In genomic region chr13:19587635-19588300, GRCh38 we compare ENCODE assay signal across 9 cellular contexts. TPM values are rescaled to one million over a fixed set of nuclear protein-coding genes. Genes with fewer than 3 reads are reported as not detected.
DNase-seq lines count a peak whose midpoint lies in the region; ATAC-seq, FAIRE-seq and TF ChIP-seq lines count a peak whose summit lies in the region.
"Had no signal": no experiment of that assay in that cellular context is flagged by ENCODE, and none has a peak within 500 bp of the region (broad histone marks: within the 10 kb centered on the region; RNA-seq: fewer than 3 reads in every experiment).

No MANE protein-coding gene starts in this region.

- H3K9ac ChIP-seq in mesendoderm (ENCODE audit: low read length) = no peak overlapping the region

- H3K4me3 ChIP-seq in cardiac fibroblast (replicated peaks in 1 of 2; ENCODE audit: low read depth in 2 of 2, low read length in 2 of 2) (no peak overlapping the region), mesendoderm (ENCODE audit: low read length) (no peak overlapping the region)

- no peak overlapping the region for H3K27ac ChIP-seq in mesendoderm (ENCODE audit: low read depth, low read length)
- H3K27ac ChIP-seq: upper lobe of left lung had no signal

- no peaks in the 10 kb centered on the region for H3K4me1 ChIP-seq in mesendoderm (ENCODE audit: control insufficient read depth, low read depth, low read length)

- WGBS in mesendoderm (ENCODE audit: extremely low coverage, insufficient coverage, low lambda C conversion rate) = no CpG with 5 or more reads among the region's 9 CpGs

- DNase-seq in NCI-H446 (lab: John Stamatoyannopoulos, UW) = peak; percentile 24 to 55
- no peak for DNase-seq in NCI-H446 treated with DMSO at 0.1 percent for 48 hours (lab: John Stamatoyannopoulos, UW)
- peak; percentile 17 for DNase-seq in RCC 7860 (ENCODE audit: low spot score)
- DNase-seq in cardiac fibroblast (ENCODE audit: low read depth in 2 of 2) = peak; percentile 56 to 63
- DNase-seq in mesendoderm = peak; percentile 20
- no peak for DNase-seq in activated effector memory CD4-positive, alpha-beta T cell treated with anti-CD3 and anti-CD28 coated beads, Interleukin-2, amount 50 U/mL, for 16 hours

- no peaks in the 10 kb centered on the region for H3K27me3 ChIP-seq in mesendoderm (ENCODE audit: insufficient read depth, low read length, poor library complexity)
- H3K27me3 ChIP-seq: upper lobe of left lung had no signal

- H3K56ac ChIP-seq in mesendoderm (ENCODE audit: low read length) = no peak overlapping the region

- no peak overlapping the region for H2BK120ac ChIP-seq in mesendoderm (ENCODE audit: low read depth, low read length)

- H3K79me1 ChIP-seq in mesendoderm (ENCODE audit: low read length) = no peaks in the 10 kb centered on the region

- no peak for FAIRE-seq in RCC 7860 (lab: Jason Lieb, UNC)

- H4K8ac ChIP-seq in mesendoderm (ENCODE audit: low read depth, low read length) = no peak overlapping the region

- no peak overlapping the region for H3K4me2 ChIP-seq in mesendoderm (ENCODE audit: low read length)

- ATAC-seq in GM19463 (IDR thresholded peaks at IDR 0.05; ENCODE audit: unreplicated experiment) (peak; percentile 64), HG03432 (IDR thresholded peaks at IDR 0.05; ENCODE audit: unreplicated experiment) (peak; percentile 75)

- H3K18ac ChIP-seq in mesendoderm (ENCODE audit: low read length) = no peak overlapping the region

- no peak overlapping the region for H2BK5ac ChIP-seq in mesendoderm (ENCODE audit: low read length)

- no peaks in the 10 kb centered on the region for H3K36me3 ChIP-seq in mesendoderm (ENCODE audit: control insufficient read depth, insufficient read depth, low read length)
- H3K36me3 ChIP-seq: upper lobe of left lung had no signal

- H3K23ac ChIP-seq in mesendoderm (ENCODE audit: low read length) = no peak overlapping the region

- no peak overlapping the region for H3K4ac ChIP-seq in mesendoderm (ENCODE audit: low read depth, low read length)

- TF ChIP-seq CTCF in cardiac fibroblast (IDR thresholded peaks at IDR 0.05; ENCODE audit: low read depth, low read length) = peak; percentile 22

- H2BK15ac ChIP-seq in mesendoderm (replicated peaks; ENCODE audit: low read depth) = no peak overlapping the region

- H3K79me2 ChIP-seq in mesendoderm (ENCODE audit: control insufficient read depth, insufficient read depth, low read length) = no peaks in the 10 kb centered on the region

- H2AK5ac ChIP-seq in mesendoderm (ENCODE audit: low read length) = no peak overlapping the region

- no peak overlapping the region for H4K5ac ChIP-seq in mesendoderm (ENCODE audit: low read length)

RNA-seq across cellular contexts. Expression of gene TPTE2, which starts 26.4 kb away (rescaled TPM):
- polyA plus RNA-seq in mesendoderm (2013, experiment 1 of 2) = not detected
- not detected for polyA plus RNA-seq in mesendoderm (2013, experiment 2 of 2)

RNA-seq across cellular contexts. Expression of gene MPHOSPH8, which starts 45.7 kb away (rescaled TPM):
- 22.8 TPM for polyA plus RNA-seq in mesendoderm (2013, experiment 1 of 2)
- 22.2 TPM for polyA plus RNA-seq in mesendoderm (2013, experiment 2 of 2)

Comparison
In these comparisons a context has a peak if more than half of its experiments do, and no peak if none do; other contexts are left out.
1. DNase-seq: peak in NCI-H446 (2 of 2), RCC 7860 (single experiment), cardiac fibroblast (2 of 2) and mesendoderm (single experiment); none in NCI-H446 treated with DMSO at 0.1 percent for 48 hours (single experiment) and activated effector memory CD4-positive, alpha-beta T cell treated with anti-CD3 and anti-CD28 coated beads, Interleukin-2, amount 50 U/mL, for 16 hours (single experiment).